In the genomic region with DNA sequence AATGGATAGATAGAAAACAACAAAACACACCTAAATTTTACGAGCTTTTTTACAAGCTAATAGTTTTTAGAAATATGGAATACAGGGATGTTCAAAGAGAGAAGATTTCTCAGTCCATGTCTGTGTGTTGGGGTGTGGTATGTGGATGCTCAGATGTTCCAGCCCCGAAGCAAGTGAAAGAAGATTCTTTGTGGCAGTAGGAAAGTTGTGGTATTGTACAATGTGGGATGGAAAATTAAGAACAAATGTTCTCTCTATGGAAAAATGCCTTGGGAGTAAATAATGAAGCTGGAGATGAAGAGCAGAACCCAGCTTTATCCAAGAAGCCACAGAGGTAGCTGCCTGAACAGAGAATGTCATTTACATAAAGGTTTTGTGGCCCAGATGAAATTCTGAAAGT, we compare ENCODE assay signal across 26 cellular contexts.
"Had no signal": no experiment of that assay in that cellular context is flagged by ENCODE, and none has a peak within 500 bp of the region (broad histone marks: within the 10 kb centered on the region; RNA-seq: fewer than 3 reads in every experiment).

No MANE protein-coding gene starts in this region.

- H3K27ac Mint-ChIP-seq: activated naive CD4-positive, alpha-beta T cell treated with anti-CD3 and anti-CD28 coated beads, Interleukin-2, amount 10 ng/mL, durations not matched to agents 7 days and 5 days; activated naive CD8-positive, alpha-beta T cell treated with anti-CD3 and anti-CD28 coated beads, Interleukin-2, amount 50 U/mL, for 24 hours; dendritic cell treated with granulocyte-macrophage colony-stimulating factor and Interleukin-4, amounts not matched to agents 40 ng/mL and 50 ng/mL, for 4 days; nephron; progenitor cell of endocrine pancreas had no signal

- H3K27me3 Mint-ChIP-seq: activated naive CD4-positive, alpha-beta T cell treated with anti-CD3 and anti-CD28 coated beads, Interleukin-2, amount 10 ng/mL, durations not matched to agents 7 days and 5 days; activated naive CD8-positive, alpha-beta T cell treated with anti-CD3 and anti-CD28 coated beads, Interleukin-2, amount 50 U/mL, for 24 hours; dendritic cell treated with granulocyte-macrophage colony-stimulating factor and Interleukin-4, amounts not matched to agents 40 ng/mL and 50 ng/mL, for 4 days; progenitor cell of endocrine pancreas had no signal

- H3K27me3 ChIP-seq: ascending aorta, breast epithelium, esophagus muscularis mucosa, tibial artery had no signal

- H3K36me3 ChIP-seq: ascending aorta, breast epithelium, esophagus muscularis mucosa, tibial artery, WERI-Rb-1 had no signal

- H3K4me1 ChIP-seq: ascending aorta, breast epithelium, esophagus muscularis mucosa, tibial artery had no signal

- FAIRE-seq: endothelial cell of umbilical vein, kidney, urothelium cell line had no signal

- DNase-seq: activated CD4-positive, alpha-beta T cell treated with anti-CD3 and anti-CD28 coated beads for 1 hour; activated CD8-positive, alpha-beta memory T cell treated with anti-CD3 and anti-CD28 coated beads for 24 hours; activated CD8-positive, alpha-beta memory T cell treated with anti-CD3 and anti-CD28 coated beads, Interleukin-2, amount 50 U/mL, for 48 hours; activated effector memory CD4-positive, alpha-beta T cell treated with Interleukin-2 at 50 U/mL for 16 hours; activated naive CD4-positive, alpha-beta T cell treated with anti-CD3 and anti-CD28 coated beads, Interleukin-2, amount 10 ng/mL, durations not matched to agents 7 days and 5 days; activated naive CD8-positive, alpha-beta T cell treated with anti-CD3 and anti-CD28 coated beads, Interleukin-2, amount 50 U/mL, for 24 hours; activated T-cell treated with anti-CD3 and anti-CD28 coated beads, Interleukin-2, amount 50 U/mL, for 48 hours; cerebellar nuclear complex; effector memory CD4-positive, alpha-beta T cell; kidney; stimulated activated CD4-positive, alpha-beta T cell treated with anti-CD3 and anti-CD28 coated beads, Interleukin-2, amount 100 ng/mL, for 24 hours; stimulated activated naive CD4-positive, alpha-beta T cell treated with Interleukin-2 at 50 U/mL for 16 hours; substantia nigra; T-helper 2 cell; tibial artery; WERI-Rb-1 had no signal

- H3K4me1 Mint-ChIP-seq: activated naive CD4-positive, alpha-beta T cell treated with anti-CD3 and anti-CD28 coated beads, Interleukin-2, amount 10 ng/mL, durations not matched to agents 7 days and 5 days; activated naive CD8-positive, alpha-beta T cell treated with anti-CD3 and anti-CD28 coated beads, Interleukin-2, amount 50 U/mL, for 24 hours; nephron had no signal

- H3K36me3 Mint-ChIP-seq: activated naive CD4-positive, alpha-beta T cell treated with anti-CD3 and anti-CD28 coated beads, Interleukin-2, amount 10 ng/mL, durations not matched to agents 7 days and 5 days had no signal

- H3K4me3 Mint-ChIP-seq: activated naive CD4-positive, alpha-beta T cell treated with anti-CD3 and anti-CD28 coated beads, Interleukin-2, amount 10 ng/mL, durations not matched to agents 7 days and 5 days; activated naive CD8-positive, alpha-beta T cell treated with anti-CD3 and anti-CD28 coated beads, Interleukin-2, amount 50 U/mL, for 24 hours; dendritic cell treated with granulocyte-macrophage colony-stimulating factor and Interleukin-4, amounts not matched to agents 40 ng/mL and 50 ng/mL, for 4 days; nephron had no signal

- H3K27ac ChIP-seq: esophagus muscularis mucosa, tibial artery, WERI-Rb-1 had no signal

- ATAC-seq: activated naive CD8-positive, alpha-beta T cell treated with anti-CD3 and anti-CD28 coated beads, Interleukin-2, amount 50 U/mL, for 24 hours; left lobe of liver had no signal

- H3K9me3 ChIP-seq: tibial artery had no signal

- H3K4me3 ChIP-seq: ascending aorta, breast epithelium, esophagus muscularis mucosa, lung, tibial artery had no signal
